In the genomic region with DNA sequence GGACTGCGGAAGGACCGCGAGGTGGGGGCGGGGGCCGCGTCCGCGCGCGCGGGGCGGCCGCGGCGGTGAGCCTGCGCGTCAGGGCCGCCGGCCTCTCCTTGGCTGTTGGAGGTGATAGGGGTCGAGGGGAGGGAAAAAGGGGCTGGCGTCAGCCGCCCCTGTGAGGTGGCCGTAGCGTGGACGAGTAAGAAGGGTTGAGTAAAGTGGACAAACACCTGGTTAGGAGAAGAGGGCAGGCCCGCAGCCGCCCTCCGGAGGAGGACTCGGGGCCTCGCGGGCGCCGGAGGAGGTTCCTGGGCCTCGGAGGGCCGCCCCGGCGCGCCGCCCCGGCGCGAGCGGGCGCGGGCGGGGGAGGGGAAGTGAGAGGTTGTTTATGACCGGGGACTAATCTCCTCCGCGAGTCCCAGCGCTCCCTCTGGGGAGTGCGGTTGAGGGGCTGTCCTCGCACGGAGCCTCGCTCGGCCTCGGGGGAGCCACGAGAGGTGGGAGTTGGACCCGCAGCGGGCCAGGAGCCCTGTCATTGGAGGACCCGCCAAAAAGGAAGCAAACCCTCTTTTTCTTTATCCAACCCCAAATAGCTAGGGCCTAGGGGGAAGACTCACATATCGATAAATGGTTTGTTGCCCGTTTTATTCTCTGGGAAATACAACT, we compare ENCODE assay signal across 1 cellular context.
TF ChIP-seq lines count a peak whose summit lies in the region.

No MANE protein-coding gene starts in this region.

TF ChIP-seq in HepG2, 621 proteins besides CTCF, POLR2A, EP300 and RAD21 (continued from another document and continues in another):
- TF ChIP-seq, protein P1, sequence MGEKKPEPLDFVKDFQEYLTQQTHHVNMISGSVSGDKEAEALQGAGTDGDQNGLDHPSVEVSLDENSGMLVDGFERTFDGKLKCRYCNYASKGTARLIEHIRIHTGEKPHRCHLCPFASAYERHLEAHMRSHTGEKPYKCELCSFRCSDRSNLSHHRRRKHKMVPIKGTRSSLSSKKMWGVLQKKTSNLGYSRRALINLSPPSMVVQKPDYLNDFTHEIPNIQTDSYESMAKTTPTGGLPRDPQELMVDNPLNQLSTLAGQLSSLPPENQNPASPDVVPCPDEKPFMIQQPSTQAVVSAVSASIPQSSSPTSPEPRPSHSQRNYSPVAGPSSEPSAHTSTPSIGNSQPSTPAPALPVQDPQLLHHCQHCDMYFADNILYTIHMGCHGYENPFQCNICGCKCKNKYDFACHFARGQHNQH (CRISPR knock-in tag; IDR thresholded peaks at IDR 0.05): peak; percentile 8; the same call in 1 of the 2 replicates
- TF ChIP-seq ZNF652 (CRISPR knock-in tag; IDR thresholded peaks at IDR 0.05; ENCODE audit: borderline replicate concordance, low read depth) (no peak), ZNF558 (CRISPR knock-in tag; IDR thresholded peaks at IDR 0.05; ENCODE audit: borderline replicate concordance) (no peak), SIN3B (IDR thresholded peaks at IDR 0.05; ENCODE audit: low read length) (no peak), ZNF207 (IDR thresholded peaks at IDR 0.05; ENCODE audit: borderline replicate concordance) (no peak), TFDP2 (CRISPR knock-in tag; IDR thresholded peaks at IDR 0.05) (0 out of 2 replicates have a peak, but pooled peaks have one; percentile 26), MTF1 (CRISPR knock-in tag; IDR thresholded peaks at IDR 0.05) (no peak; the same call in 1 of the 2 replicates), NR2C2 (CRISPR knock-in tag; IDR thresholded peaks at IDR 0.05; ENCODE audit: borderline replicate concordance) (peak; percentile 59; the same call in 1 of the 2 replicates), ZNF772 (CRISPR knock-in tag; IDR thresholded peaks at IDR 0.05) (no peak), HMGXB4 (CRISPR knock-in tag; IDR thresholded peaks at IDR 0.05; ENCODE audit: borderline replicate concordance in 1 of 2, low read depth in 1 of 2) (no peak), ZNF136 (CRISPR knock-in tag; IDR thresholded peaks at IDR 0.05; ENCODE audit: low read depth) (no peak), NRL (CRISPR knock-in tag; IDR thresholded peaks at IDR 0.05; ENCODE audit: borderline replicate concordance) (no peak), ZNF775 (CRISPR knock-in tag; IDR thresholded peaks at IDR 0.05; ENCODE audit: borderline replicate concordance) (no peak), YY1 (IDR thresholded peaks at IDR 0.05; ENCODE audit: insufficient read depth, insufficient replicate concordance, low read depth, low read length) (peak; percentile 21), FOXO1 (CRISPR knock-in tag; IDR thresholded peaks at IDR 0.05) (peak; percentile 77), ARNT (IDR thresholded peaks at IDR 0.05) (no peak), MAF1 (CRISPR knock-in tag; IDR thresholded peaks at IDR 0.05; ENCODE audit: borderline replicate concordance) (no peak), MYC (CRISPR knock-in tag; IDR thresholded peaks at IDR 0.05; ENCODE audit: borderline replicate concordance) (peak; percentile 60), FOXK2 (IDR thresholded peaks at IDR 0.05) (no peak), ZNF124 (CRISPR knock-in tag; IDR thresholded peaks at IDR 0.05) (no peak), MED13 (CRISPR knock-in tag; IDR thresholded peaks at IDR 0.05) (no peak), PAXIP1 (CRISPR knock-in tag; conservative IDR thresholded peaks at IDR 0.05) (no peak), DRAP1 (CRISPR knock-in tag; IDR thresholded peaks at IDR 0.05) (no peak; the same call in 1 of the 2 replicates), ZSCAN29 (CRISPR knock-in tag; conservative IDR thresholded peaks at IDR 0.05) (no peak), ZBTB42 (CRISPR knock-in tag; IDR thresholded peaks at IDR 0.05) (no peak; the same call in 1 of the 2 replicates), SETDB1 (CRISPR knock-in tag; IDR thresholded peaks at IDR 0.05; ENCODE audit: borderline replicate concordance) (no peak), FOXA1 (IDR thresholded peaks at IDR 0.05) (no peak), FOXA1 (CRISPR knock-in tag; IDR thresholded peaks at IDR 0.05) (no peak), NAIF1 (CRISPR knock-in tag; IDR thresholded peaks at IDR 0.05; ENCODE audit: borderline replicate concordance) (peak; percentile 30; the same call in 1 of the 2 replicates), ZBTB21 (CRISPR knock-in tag; IDR thresholded peaks at IDR 0.05) (no peak), KDM5B (CRISPR knock-in tag; IDR thresholded peaks at IDR 0.05; ENCODE audit: borderline replicate concordance) (peak; percentile 47; the same call in 1 of the 2 replicates), CCAR2 (optimal IDR thresholded peaks at IDR 0.05; ENCODE audit: low read depth, low read length) (no peak), KLF13 (CRISPR knock-in tag; IDR thresholded peaks at IDR 0.05) (no peak), ZNF276 (CRISPR knock-in tag; IDR thresholded peaks at IDR 0.05; ENCODE audit: low read depth) (no peak), ISX (CRISPR knock-in tag; conservative IDR thresholded peaks at IDR 0.05) (no peak), ZNF670 (CRISPR knock-in tag; IDR thresholded peaks at IDR 0.05; ENCODE audit: borderline replicate concordance) (no peak), FOXA3 (CRISPR knock-in tag; IDR thresholded peaks at IDR 0.05) (peak; percentile 15; the same call in 1 of the 2 replicates), TGIF2 (CRISPR knock-in tag; IDR thresholded peaks at IDR 0.05) (no peak; the same call in 1 of the 2 replicates), KAT7 (CRISPR knock-in tag; IDR thresholded peaks at IDR 0.05; ENCODE audit: borderline replicate concordance) (peak; percentile 76; the same call in 1 of the 2 replicates), ZNF709 (CRISPR knock-in tag; IDR thresholded peaks at IDR 0.05) (peak; percentile 25; the same call in 1 of the 2 replicates), ISL2 (CRISPR knock-in tag; IDR thresholded peaks at IDR 0.05) (no peak), ARNT2 (CRISPR knock-in tag; IDR thresholded peaks at IDR 0.05; ENCODE audit: low read depth) (0 out of 2 replicates have a peak, but pooled peaks have one; percentile 64), ATM (IDR thresholded peaks at IDR 0.05; ENCODE audit: borderline replicate concordance) (no peak), RELA (CRISPR knock-in tag; IDR thresholded peaks at IDR 0.05) (no peak), IKZF4 (CRISPR knock-in tag; IDR thresholded peaks at IDR 0.05; ENCODE audit: borderline replicate concordance, low read depth, not compliant biosample characterization) (no peak), AGO2 (optimal IDR thresholded peaks at IDR 0.05; ENCODE audit: low read depth, low read length) (peak; percentile 65), ZMYM3 (CRISPR knock-in tag; IDR thresholded peaks at IDR 0.05) (no peak)
- TF ChIP-seq, protein P2, sequence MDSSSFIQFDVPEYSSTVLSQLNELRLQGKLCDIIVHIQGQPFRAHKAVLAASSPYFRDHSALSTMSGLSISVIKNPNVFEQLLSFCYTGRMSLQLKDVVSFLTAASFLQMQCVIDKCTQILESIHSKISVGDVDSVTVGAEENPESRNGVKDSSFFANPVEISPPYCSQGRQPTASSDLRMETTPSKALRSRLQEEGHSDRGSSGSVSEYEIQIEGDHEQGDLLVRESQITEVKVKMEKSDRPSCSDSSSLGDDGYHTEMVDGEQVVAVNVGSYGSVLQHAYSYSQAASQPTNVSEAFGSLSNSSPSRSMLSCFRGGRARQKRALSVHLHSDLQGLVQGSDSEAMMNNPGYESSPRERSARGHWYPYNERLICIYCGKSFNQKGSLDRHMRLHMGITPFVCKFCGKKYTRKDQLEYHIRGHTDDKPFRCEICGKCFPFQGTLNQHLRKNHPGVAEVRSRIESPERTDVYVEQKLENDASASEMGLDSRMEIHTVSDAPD (CRISPR knock-in tag; IDR thresholded peaks at IDR 0.05): no peak
- TF ChIP-seq, protein P3, sequence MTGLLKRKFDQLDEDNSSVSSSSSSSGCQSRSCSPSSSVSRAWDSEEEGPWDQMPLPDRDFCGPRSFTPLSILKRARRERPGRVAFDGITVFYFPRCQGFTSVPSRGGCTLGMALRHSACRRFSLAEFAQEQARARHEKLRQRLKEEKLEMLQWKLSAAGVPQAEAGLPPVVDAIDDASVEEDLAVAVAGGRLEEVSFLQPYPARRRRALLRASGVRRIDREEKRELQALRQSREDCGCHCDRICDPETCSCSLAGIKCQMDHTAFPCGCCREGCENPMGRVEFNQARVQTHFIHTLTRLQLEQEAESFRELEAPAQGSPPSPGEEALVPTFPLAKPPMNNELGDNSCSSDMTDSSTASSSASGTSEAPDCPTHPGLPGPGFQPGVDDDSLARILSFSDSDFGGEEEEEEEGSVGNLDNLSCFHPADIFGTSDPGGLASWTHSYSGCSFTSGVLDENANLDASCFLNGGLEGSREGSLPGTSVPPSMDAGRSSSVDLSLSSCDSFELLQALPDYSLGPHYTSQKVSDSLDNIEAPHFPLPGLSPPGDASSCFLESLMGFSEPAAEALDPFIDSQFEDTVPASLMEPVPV (CRISPR knock-in tag; IDR thresholded peaks at IDR 0.05): no peak
- TF ChIP-seq, protein P4, sequence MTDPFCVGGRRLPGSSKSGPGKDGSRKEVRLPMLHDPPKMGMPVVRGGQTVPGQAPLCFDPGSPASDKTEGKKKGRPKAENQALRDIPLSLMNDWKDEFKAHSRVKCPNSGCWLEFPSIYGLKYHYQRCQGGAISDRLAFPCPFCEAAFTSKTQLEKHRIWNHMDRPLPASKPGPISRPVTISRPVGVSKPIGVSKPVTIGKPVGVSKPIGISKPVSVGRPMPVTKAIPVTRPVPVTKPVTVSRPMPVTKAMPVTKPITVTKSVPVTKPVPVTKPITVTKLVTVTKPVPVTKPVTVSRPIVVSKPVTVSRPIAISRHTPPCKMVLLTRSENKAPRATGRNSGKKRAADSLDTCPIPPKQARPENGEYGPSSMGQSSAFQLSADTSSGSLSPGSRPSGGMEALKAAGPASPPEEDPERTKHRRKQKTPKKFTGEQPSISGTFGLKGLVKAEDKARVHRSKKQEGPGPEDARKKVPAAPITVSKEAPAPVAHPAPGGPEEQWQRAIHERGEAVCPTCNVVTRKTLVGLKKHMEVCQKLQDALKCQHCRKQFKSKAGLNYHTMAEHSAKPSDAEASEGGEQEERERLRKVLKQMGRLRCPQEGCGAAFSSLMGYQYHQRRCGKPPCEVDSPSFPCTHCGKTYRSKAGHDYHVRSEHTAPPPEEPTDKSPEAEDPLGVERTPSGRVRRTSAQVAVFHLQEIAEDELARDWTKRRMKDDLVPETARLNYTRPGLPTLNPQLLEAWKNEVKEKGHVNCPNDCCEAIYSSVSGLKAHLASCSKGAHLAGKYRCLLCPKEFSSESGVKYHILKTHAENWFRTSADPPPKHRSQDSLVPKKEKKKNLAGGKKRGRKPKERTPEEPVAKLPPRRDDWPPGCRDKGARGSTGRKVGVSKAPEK (CRISPR knock-in tag; IDR thresholded peaks at IDR 0.05; ENCODE audit: borderline replicate concordance): no peak
